In the genomic region with DNA sequence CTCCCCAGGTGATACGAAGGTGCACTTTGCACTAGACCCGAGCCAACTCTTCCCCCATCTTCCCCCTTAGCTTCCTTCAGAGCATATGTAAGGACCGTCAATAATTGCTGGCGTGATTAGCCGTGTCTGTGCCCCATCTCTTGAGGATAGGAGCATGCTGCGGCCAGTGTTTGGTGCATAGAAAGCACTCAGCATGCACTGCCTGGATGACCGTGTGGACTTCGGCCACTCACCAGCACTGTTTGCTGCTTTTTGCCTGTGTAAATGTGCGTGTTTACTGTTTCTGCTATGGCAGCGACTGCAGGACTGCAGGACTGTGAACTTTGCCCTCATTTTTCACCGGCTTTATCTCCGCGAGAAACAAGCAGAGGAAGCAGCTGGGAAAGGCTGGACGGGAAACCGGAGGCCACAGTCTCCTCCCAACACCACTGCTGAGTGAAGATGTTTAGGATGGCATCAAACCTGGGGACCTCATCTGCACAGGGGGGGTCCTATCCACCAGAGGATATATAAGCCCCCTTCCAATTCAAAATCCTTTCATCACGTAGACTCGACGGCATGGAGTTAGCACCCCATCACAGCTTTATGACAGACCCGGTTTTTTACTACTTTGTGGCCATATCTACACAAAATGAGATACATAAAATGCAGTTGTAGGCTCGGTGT, we compare ENCODE assay signal across 16 cellular contexts.
A peak's percentile ranks its signal among the peaks of the same experiment; 100 is the strongest.
DNase-seq lines count a peak whose midpoint lies in the region; ATAC-seq and TF ChIP-seq lines count a peak whose summit lies in the region.
"Had no signal": no experiment of that assay in that cellular context is flagged by ENCODE, and none has a peak within 500 bp of the region (broad histone marks: within the 10 kb centered on the region; RNA-seq: fewer than 3 reads in every experiment).

No MANE protein-coding gene starts in this region.

- H3K4me1 Mint-ChIP-seq in GM23338 (peaks cover 36% of the 10 kb centered on the region), progenitor cell of endocrine pancreas (ENCODE audit: low read depth) (peaks cover 66% of the 10 kb centered on the region)
- no peaks in the 10 kb centered on the region for H3K4me1 Mint-ChIP-seq in activated CD4-positive, alpha-beta T cell treated with anti-CD3 and anti-CD28 coated beads for 36 hours
- H3K4me1 Mint-ChIP-seq: immature natural killer cell had no signal

- H3K9me3 Mint-ChIP-seq in GM23338 (peaks cover 20% of the 10 kb centered on the region), progenitor cell of endocrine pancreas (ENCODE audit: low read depth) (peaks cover 12% of the 10 kb centered on the region)
- H3K9me3 Mint-ChIP-seq in activated CD4-positive, alpha-beta T cell treated with anti-CD3 and anti-CD28 coated beads for 36 hours (ENCODE audit: low read depth) = peaks cover 15% of the 10 kb centered on the region

- POLR2A ChIA-PET in activated CD4-positive, alpha-beta T cell treated with anti-CD3 and anti-CD28 coated beads for 36 hours (lab: Charles Lee) = no interaction called here

- H3K79me2 ChIP-seq in GM23338 (replicated peaks; ENCODE audit: insufficient read depth) = no peaks in the 10 kb centered on the region

- H3K36me3 Mint-ChIP-seq in GM23338 (ENCODE audit: low read depth) (peaks cover 15% of the 10 kb centered on the region), progenitor cell of endocrine pancreas (ENCODE audit: insufficient read depth) (peaks cover 5% of the 10 kb centered on the region)
- peaks cover 5% of the 10 kb centered on the region for H3K36me3 Mint-ChIP-seq in activated CD4-positive, alpha-beta T cell treated with anti-CD3 and anti-CD28 coated beads for 36 hours (ENCODE audit: low read depth)
- H3K36me3 Mint-ChIP-seq: immature natural killer cell had no signal

- no peaks in the 10 kb centered on the region for H3K36me3 ChIP-seq in GM23338 (ENCODE audit: insufficient read depth)
- H3K36me3 ChIP-seq: breast epithelium, neutrophil had no signal

- no peak overlapping the region for H3K4me2 ChIP-seq in GM23338

- DNase-seq in GM23338 (ENCODE audit: low spot score) = no peak
- DNase-seq in choroid plexus epithelial cell (ENCODE audit: low read depth) = peak; percentile 51
- peak; percentile 70 to 83 for DNase-seq in left colon
- peak; percentile 33 for DNase-seq in progenitor cell of endocrine pancreas (ENCODE audit: low spot score, unreplicated experiment)
- no peak for DNase-seq in activated CD4-positive, alpha-beta T cell treated with anti-CD3 and anti-CD28 coated beads for 36 hours
- DNase-seq in foreskin fibroblast = no peak
- DNase-seq in GM19240 (ENCODE audit: insufficient read length, low spot score) = no peak
- DNase-seq: activated CD4-positive, alpha-beta T cell treated with anti-CD3 and anti-CD28 coated beads, Interleukin-2, amount 50 U/mL, for 1 hour; immature natural killer cell; NCI-H2081; stimulated activated CD4-positive, alpha-beta T cell treated with anti-CD3 and anti-CD28 coated beads, Interleukin-1b, Interleukin-23, amount 100 ng/mL, for 48 hours; stimulated activated naive CD4-positive, alpha-beta T cell had no signal

- no peaks in the 10 kb centered on the region for H3F3A ChIP-seq in GM23338 (replicated peaks; ENCODE audit: low read depth)

- H3K27me3 ChIP-seq in GM23338 (ENCODE audit: insufficient read depth) = peaks cover 18% of the 10 kb centered on the region; the same call in 1 of the 2 replicates

- ATAC-seq in GM23338 (no peak), left colon (peak; percentile 83), GM21529 (IDR thresholded peaks at IDR 0.05; ENCODE audit: unreplicated experiment) (no peak)
- no peak for ATAC-seq in activated CD4-positive, alpha-beta T cell treated with anti-CD3 and anti-CD28 coated beads for 36 hours

- peaks cover 25% of the 10 kb centered on the region for H3K4me1 ChIP-seq in GM23338 (ENCODE audit: insufficient read depth)

- H3K9me2 ChIP-seq in GM23338 (ENCODE audit: insufficient read depth) = 0 out of 2 replicates have a peak, but pooled peaks cover 6% of the 10 kb centered on the region

- no peak overlapping the region for H3K4me3 ChIP-seq in GM23338
- no peak overlapping the region for H3K4me3 ChIP-seq in choroid plexus epithelial cell (ENCODE audit: low read depth, low read length)
- no peak overlapping the region for H3K4me3 ChIP-seq in foreskin fibroblast (ENCODE audit: low read depth in 1 of 2, low read length in 2 of 2)
- H3K4me3 ChIP-seq: breast epithelium had no signal

- H4K20me1 ChIP-seq in GM23338 (replicated peaks; ENCODE audit: insufficient read depth) = no peaks in the 10 kb centered on the region

- H2AFZ ChIP-seq in GM23338 = 0 out of 2 replicates have a peak overlapping the region, but pooled peaks have one; percentile 43

- H3K27ac Mint-ChIP-seq in GM23338 (no peak overlapping the region), progenitor cell of endocrine pancreas (peak overlapping the region; percentile 95)
- H3K27ac Mint-ChIP-seq in activated CD4-positive, alpha-beta T cell treated with anti-CD3 and anti-CD28 coated beads for 36 hours = no peak overlapping the region
- H3K27ac Mint-ChIP-seq: activated T-helper 2 cell treated with anti-CD3 and anti-CD28 coated beads, Interferon-gamma antibody, Interleukin-2, Interleukin-4, amounts not matched to agents 10 μg/mL and 5 μg/mL and 100 μg/mL, durations not matched to agents 14 hours and 24 hours and 36 hours; immature natural killer cell had no signal

- H3K27ac ChIP-seq in GM23338 (ENCODE audit: low read depth) = no peak overlapping the region
- H3K27ac ChIP-seq: neutrophil had no signal

- no peak overlapping the region for H3K4me3 Mint-ChIP-seq in GM23338
- H3K4me3 Mint-ChIP-seq in progenitor cell of endocrine pancreas (ENCODE audit: low read depth) = peak overlapping the region; percentile 44
- no peak overlapping the region for H3K4me3 Mint-ChIP-seq in activated CD4-positive, alpha-beta T cell treated with anti-CD3 and anti-CD28 coated beads for 36 hours
- H3K4me3 Mint-ChIP-seq: immature natural killer cell had no signal

- no peak for TF ChIP-seq CTCF in GM23338 (conservative IDR thresholded peaks at IDR 0.05; ENCODE audit: low read depth in 2 of 2)
- no peak for TF ChIP-seq CTCF in choroid plexus epithelial cell (conservative IDR thresholded peaks at IDR 0.05; ENCODE audit: low read depth, low read length)
- no peak for TF ChIP-seq CTCF in progenitor cell of endocrine pancreas (IDR thresholded peaks at IDR 0.05; ENCODE audit: unreplicated experiment)
- TF ChIP-seq CTCF in foreskin fibroblast (IDR thresholded peaks at IDR 0.05; ENCODE audit: low read depth, low read length) = no peak

- intact Hi-C loops in left colon (cut with DNase I, micrococcal nuclease) = no loop called here
- intact Hi-C loops in activated CD4-positive, alpha-beta T cell treated with anti-CD3 and anti-CD28 coated beads for 36 hours (cut with DNase I, micrococcal nuclease) = no loop called here

- CTCF ChIA-PET in activated CD4-positive, alpha-beta T cell treated with anti-CD3 and anti-CD28 coated beads for 36 hours (lab: Charles Lee) = interaction anchor here (0.6 kb wide), 1 partner anchor 113 kb away, joined by 5 read pairs; no protein-coding TSS in a partner anchor

- peaks cover 28% of the 10 kb centered on the region for H3K27me3 Mint-ChIP-seq in GM23338 (ENCODE audit: insufficient read depth, low read depth, poor library complexity)
- H3K27me3 Mint-ChIP-seq in progenitor cell of endocrine pancreas = no peaks in the 10 kb centered on the region
- H3K27me3 Mint-ChIP-seq in activated CD4-positive, alpha-beta T cell treated with anti-CD3 and anti-CD28 coated beads for 36 hours = peaks cover 48% of the 10 kb centered on the region

Comparison
In these comparisons a context has a peak if more than half of its experiments do, and no peak if none do; other contexts are left out.
1. DNase-seq: peak in choroid plexus epithelial cell (single experiment), left colon (2 of 2) and progenitor cell of endocrine pancreas (single experiment); none in GM23338 (single experiment), activated CD4-positive, alpha-beta T cell treated with anti-CD3 and anti-CD28 coated beads for 36 hours (single experiment), foreskin fibroblast (0 of 2) and GM19240 (single experiment).